ENCODE assay signal across 21 cellular contexts in genomic region chr4:100908540-100908939, GRCh38.
DNase-seq lines count a peak whose midpoint lies in the region; ATAC-seq, FAIRE-seq and TF ChIP-seq lines count a peak whose summit lies in the region.
"Had no signal": no experiment of that assay in that cellular context is flagged by ENCODE, and none has a peak within 500 bp of the region (broad histone marks: within the 10 kb centered on the region; RNA-seq: fewer than 3 reads in every experiment).

No MANE protein-coding gene starts in this region.

- H3K4me1 ChIP-seq in SK-N-SH (ENCODE audit: control insufficient read depth in 1 of 2, insufficient read depth in 2 of 2, low read depth in 1 of 2, low read length in 1 of 2) (no peaks in the 10 kb centered on the region), HCT116 (ENCODE audit: control insufficient read depth in 1 of 2, insufficient read depth in 2 of 2, low read length in 2 of 2) (peaks cover 0 to 7% of the 10 kb centered on the region in 2 experiments; a peak in 2 of 4 replicates), K562 (replicated peaks in 1 of 2; ENCODE audit: control insufficient read depth in 2 of 2, insufficient read depth in 2 of 2, low read length in 2 of 2) (no peaks in the 10 kb centered on the region)
- H3K4me1 ChIP-seq: BLaER1 treated with 17β-estradiol and CSF1 and Interleukin-3, amounts not matched to agents 10 nM and 100 nM; Caco-2 had no signal

- no peaks in the 10 kb centered on the region for H3K79me2 ChIP-seq in SK-N-SH (ENCODE audit: insufficient read depth)
- no peaks in the 10 kb centered on the region for H3K79me2 ChIP-seq in HCT116 (ENCODE audit: insufficient read depth, low read length)
- H3K79me2 ChIP-seq in K562 (ENCODE audit: control insufficient read depth, insufficient read depth, low read length) = no peaks in the 10 kb centered on the region

- H3K9me1 ChIP-seq in K562 (ENCODE audit: control insufficient read depth, insufficient read depth, low read length) = no peaks in the 10 kb centered on the region

- DNase-seq in SK-N-SH (no peak), HCT116 (ENCODE audit: low read depth, low spot score) (no peak), K562 (ENCODE audit: extremely low read depth in 1 of 4, low spot score in 3 of 4) (no peak), brain microvascular endothelial cell (no peak)
- DNase-seq in stimulated activated CD4-positive, alpha-beta T cell treated with anti-CD3 and anti-CD28 coated beads, Interleukin-2, amount 100 ng/mL, for 48 hours = no peak
- DNase-seq: 8988T; AML-193; Caco-2; Calu3; CD4-positive, alpha-beta T cell; CD8-positive, alpha-beta T cell; DMS79 treated with DMSO at 0.1 percent for 48 hours; GF-D8 had no signal

- intact Hi-C loops in HCT116 (cut with micrococcal nuclease) (loop anchor here (5.0 to 10.0 kb wide), 2 partner anchors 249 to 484 kb away; no protein-coding TSS in a partner anchor), K562 (cut with micrococcal nuclease) (no loop called here)

- H4K20me1 ChIP-seq in SK-N-SH (ENCODE audit: insufficient read depth) (no peaks in the 10 kb centered on the region), HCT116 (ENCODE audit: insufficient read depth) (no peaks in the 10 kb centered on the region), K562 (replicated peaks; ENCODE audit: control insufficient read depth, insufficient read depth, low read length) (no peaks in the 10 kb centered on the region)
- H4K20me1 ChIP-seq: BLaER1 treated with 17β-estradiol and CSF1 and Interleukin-3, amounts not matched to agents 10 nM and 100 nM had no signal

- RAD21 ChIA-PET in HCT116 (lab: Charles Lee; ENCODE audit: low non-redundant PET in 1 of 2, low total read pairs in 2 of 2, uncharacterized antibody in 2 of 2, unreplicated experiment in 2 of 2) = interaction anchor here in 1 of 2 experiments (0.6 kb wide), 1 partner anchor 483 kb away, joined by 3 read pairs; no protein-coding TSS in a partner anchor

- POLR2A ChIA-PET in SK-N-SH (lab: Yijun Ruan, JAX) (no interaction called here), HCT116 (lab: Charles Lee) (no interaction called here), K562 (lab: Yijun Ruan, JAX) (no interaction called here)

- H3K36me3 ChIP-seq in SK-N-SH (replicated peaks in 1 of 2; ENCODE audit: control insufficient read depth in 1 of 2, insufficient read depth in 2 of 2, low read length in 1 of 2) (no peaks in the 10 kb centered on the region), HCT116 (ENCODE audit: control insufficient read depth in 1 of 2, insufficient read depth in 2 of 2, low read length in 2 of 2) (0 out of 4 replicates have a peak, but pooled peaks cover 0 to 6% of the 10 kb centered on the region in 2 experiments), K562 (ENCODE audit: control insufficient read depth, insufficient read depth, low read length) (no peaks in the 10 kb centered on the region), brain microvascular endothelial cell (replicated peaks) (no peaks in the 10 kb centered on the region)
- H3K36me3 ChIP-seq: BLaER1 treated with 17β-estradiol and CSF1 and Interleukin-3, amounts not matched to agents 10 nM and 100 nM had no signal

- BruUV-seq in HCT116 (replicated peaks; lab: Mats Ljungman, UMichigan) = no TSS peak
- no TSS peak for BruUV-seq in K562 (replicated peaks; lab: Mats Ljungman, UMichigan)

- TF ChIP-seq RAD21 in SK-N-SH (IDR thresholded peaks at IDR 0.05; ENCODE audit: low read length) (no peak), HCT116 (IDR thresholded peaks at IDR 0.05; ENCODE audit: low read depth) (no peak), K562 (CRISPR knock-in tag; conservative IDR thresholded peaks at IDR 0.05 in 1 of 2, IDR thresholded peaks at IDR 0.05 in 1 of 2) (no peak)

- TF ChIP-seq EP300 in SK-N-SH (IDR thresholded peaks at IDR 0.05; ENCODE audit: borderline replicate concordance in 1 of 2, low read depth in 1 of 2, low read length in 1 of 2) (no peak), K562 (IDR thresholded peaks at IDR 0.05; ENCODE audit: low read length) (no peak)

- no peaks in the 10 kb centered on the region for H3F3A ChIP-seq in SK-N-SH (replicated peaks; ENCODE audit: insufficient read depth)

- WGBS in SK-N-SH (ENCODE audit: low lambda C conversion rate) = 63% methylated on average over 3 of the region's 3 CpGs
- 4% methylated on average over 3 of the region's 3 CpGs for WGBS in K562 (ENCODE audit: insufficient coverage, low coverage, missing lambda C conversion rate)

- CTCF ChIA-PET in SK-N-SH (lab: Yijun Ruan, JAX) (interaction anchor here (0.9 kb wide), 1 partner anchor 10 kb away, joined by 3 read pairs; no protein-coding TSS in a partner anchor), HCT116 (lab: Charles Lee) (interaction anchor here (1.5 kb wide), 1 partner anchor 10 kb away, joined by 3 read pairs; no protein-coding TSS in a partner anchor), K562 (lab: Yijun Ruan, JAX; ENCODE audit: low intra/inter-chr PET ratio) (no interaction called here)

- H3K4me2 ChIP-seq in SK-N-SH (no peak overlapping the region), HCT116 (ENCODE audit: low read length) (no peak overlapping the region), K562 (ENCODE audit: insufficient read depth, low read length) (no peak overlapping the region)
- H3K4me2 ChIP-seq: BLaER1 treated with 17β-estradiol and CSF1 and Interleukin-3, amounts not matched to agents 10 nM and 100 nM had no signal

- no peaks in the 10 kb centered on the region for H3K9me3 ChIP-seq in SK-N-SH
- no peaks in the 10 kb centered on the region for H3K9me3 ChIP-seq in HCT116 (ENCODE audit: control insufficient read depth in 1 of 2, insufficient read depth in 1 of 2, low read depth in 1 of 2, low read length in 2 of 2)
- H3K9me3 ChIP-seq in K562 (replicated peaks; ENCODE audit: control insufficient read depth, insufficient read depth, low read depth, low read length) = no peaks in the 10 kb centered on the region; the same call in 1 of the 2 replicates
- H3K9me3 ChIP-seq: BLaER1 treated with 17β-estradiol and CSF1 and Interleukin-3, amounts not matched to agents 10 nM and 100 nM; Caco-2 had no signal

- in situ Hi-C loops in K562 (cut with MboI) (no loop called here), brain microvascular endothelial cell (cut with HindIII; ENCODE audit: low pct_ligation_motif_present, low sequenced_read_pairs) (no loop called here)

- H3K27me3 ChIP-seq in SK-N-SH (ENCODE audit: insufficient read depth) = no peaks in the 10 kb centered on the region
- no peaks in the 10 kb centered on the region for H3K27me3 ChIP-seq in HCT116 (ENCODE audit: insufficient read depth, low read length)
- H3K27me3 ChIP-seq in K562 (ENCODE audit: control insufficient read depth in 2 of 2, insufficient read depth in 2 of 2, low read length in 2 of 2) = no peaks in the 10 kb centered on the region
- no peaks in the 10 kb centered on the region for H3K27me3 ChIP-seq in brain microvascular endothelial cell (replicated peaks)
- H3K27me3 ChIP-seq: BLaER1 treated with 17β-estradiol and CSF1 and Interleukin-3, amounts not matched to agents 10 nM and 100 nM had no signal

- H2AFZ ChIP-seq in SK-N-SH (ENCODE audit: low read depth) (no peak overlapping the region), HCT116 (ENCODE audit: low read depth, low read length, poor library complexity, severe bottlenecking) (peak overlapping the region; percentile 99), K562 (ENCODE audit: low read depth, low read length) (no peak overlapping the region)

- ATAC-seq in SK-N-SH treated with all-trans-retinoic acid at 6 μM for 48 hours (no peak), HCT116 (no peak), K562 (no peak)
- ATAC-seq: CD8-positive, alpha-beta T cell had no signal

- H3K27ac ChIP-seq in SK-N-SH (ENCODE audit: low read depth in 2 of 2, low read length in 1 of 2) = no peak overlapping the region
- no peak overlapping the region for H3K27ac ChIP-seq in HCT116 (ENCODE audit: low read depth, low read length)
- H3K27ac ChIP-seq in K562 (ENCODE audit: extremely low read depth, low read depth, low read length) = no peak overlapping the region
- H3K27ac ChIP-seq in brain microvascular endothelial cell = no peak overlapping the region
- H3K27ac ChIP-seq: BLaER1 treated with 17β-estradiol and CSF1 and Interleukin-3, amounts not matched to agents 10 nM and 100 nM; C4-2B had no signal

- TF ChIP-seq POLR2A in HCT116 (IDR thresholded peaks at IDR 0.05; ENCODE audit: borderline replicate concordance, extremely low read depth, insufficient read depth, insufficient read length) (no peak), K562 (conservative IDR thresholded peaks at IDR 0.05) (no peak)

- no peak for FAIRE-seq in K562 (lab: Jason Lieb, UNC)
- FAIRE-seq: A204.1, D721Med, G401.6, GM12891, GM18507 had no signal

- TF ChIP-seq CTCF in SK-N-SH (IDR thresholded peaks at IDR 0.05) = no peak
- TF ChIP-seq CTCF in HCT116 (IDR thresholded peaks at IDR 0.05 in 2 of 3, conservative IDR thresholded peaks at IDR 0.05 in 1 of 3; ENCODE audit: borderline replicate concordance in 1 of 3, insufficient read depth in 1 of 3, low read depth in 2 of 3, low read length in 2 of 3) = no peak
- no peak for TF ChIP-seq CTCF in K562 (IDR thresholded peaks at IDR 0.05 in 2 of 3, conservative IDR thresholded peaks at IDR 0.05 in 1 of 3; ENCODE audit: insufficient read depth in 2 of 3, low read depth in 1 of 3, low read length in 3 of 3)
- no peak for TF ChIP-seq CTCF in brain microvascular endothelial cell (IDR thresholded peaks at IDR 0.05; ENCODE audit: low read depth, low read length, missing control alignments)

- no peak overlapping the region for H3K9ac ChIP-seq in SK-N-SH
- H3K9ac ChIP-seq in HCT116 (ENCODE audit: low read length) = no peak overlapping the region
- no peak overlapping the region for H3K9ac ChIP-seq in K562 (ENCODE audit: insufficient read depth in 1 of 2, low read depth in 2 of 2, low read length in 2 of 2)
- H3K9ac ChIP-seq: BLaER1 treated with 17β-estradiol and CSF1 and Interleukin-3, amounts not matched to agents 10 nM and 100 nM had no signal

- no peak overlapping the region for H3K4me3 ChIP-seq in SK-N-SH (ENCODE audit: low read depth in 2 of 2, low read length in 1 of 2)
- no peak overlapping the region for H3K4me3 ChIP-seq in HCT116 (replicated peaks in 1 of 2; ENCODE audit: low read depth in 1 of 2, low read length in 2 of 2)
- no peak overlapping the region for H3K4me3 ChIP-seq in K562
- no peak overlapping the region for H3K4me3 ChIP-seq in brain microvascular endothelial cell (ENCODE audit: low read depth, low read length)
- H3K4me3 ChIP-seq: BLaER1 treated with 17β-estradiol and CSF1 and Interleukin-3, amounts not matched to agents 10 nM and 100 nM had no signal

- H3K9me2 ChIP-seq in SK-N-SH (no peaks in the 10 kb centered on the region), HCT116 (ENCODE audit: insufficient read depth) (no peaks in the 10 kb centered on the region)

TF ChIP-seq in SK-N-SH treated with all-trans-retinoic acid at 6 μM for 48 hours, 23 proteins besides CTCF, POLR2A, EP300 and RAD21:
- TF ChIP-seq ZNF70 (CRISPR knock-in tag; IDR thresholded peaks at IDR 0.05) = no peak
- peak; percentile 97 for TF ChIP-seq ZNF8 (CRISPR knock-in tag; IDR thresholded peaks at IDR 0.05)

TF ChIP-seq in SK-N-SH, 30 proteins besides CTCF, POLR2A, EP300 and RAD21 (continues in another document):
- TF ChIP-seq TCF12 (IDR thresholded peaks at IDR 0.05) = no peak

TF ChIP-seq in HCT116, 20 proteins besides CTCF, POLR2A, EP300 and RAD21 (continues in another document):
- TF ChIP-seq SIN3A (IDR thresholded peaks at IDR 0.05; ENCODE audit: low read depth) (no peak), FOSL1 (IDR thresholded peaks at IDR 0.05; ENCODE audit: low read depth) (no peak)

TF ChIP-seq in K562, 482 proteins besides CTCF, POLR2A, EP300 and RAD21 (continues in another document):
- TF ChIP-seq EGR1 (conservative IDR thresholded peaks at IDR 0.05) = no peak
